8 cellular contexts compared by ENCODE assay signal in genomic region chr16:11913425-11914079, GRCh38. TPM values are rescaled to one million over a fixed set of nuclear protein-coding genes. Genes with fewer than 3 reads are reported as not detected.
DNase-seq lines count a peak whose midpoint lies in the region; ATAC-seq lines count a peak whose summit lies in the region.

No MANE protein-coding gene starts in this region.

- no peaks in the 10 kb centered on the region for H3K9me3 Mint-ChIP-seq in activated T-cell treated with anti-CD3 and anti-CD28 coated beads, Interleukin-2, amount 50 U/mL, for 72 hours
- no peaks in the 10 kb centered on the region for H3K9me3 Mint-ChIP-seq in stimulated activated effector memory CD8-positive, alpha-beta T cell treated with anti-CD3 and anti-CD28 coated beads, Interleukin-12 subunit alpha, Interleukin-12 subunit beta, amount 100 ng/mL, for 72 hours

- peaks cover 11 to 22% of the 10 kb centered on the region in 2 donors for H3K36me3 Mint-ChIP-seq in activated T-cell treated with anti-CD3 and anti-CD28 coated beads, Interleukin-2, amount 50 U/mL, for 72 hours (ENCODE audit: insufficient read depth in 2 of 2)
- H3K36me3 Mint-ChIP-seq in stimulated activated effector memory CD8-positive, alpha-beta T cell treated with anti-CD3 and anti-CD28 coated beads, Interleukin-12 subunit alpha, Interleukin-12 subunit beta, amount 100 ng/mL, for 72 hours = peaks cover 65% of the 10 kb centered on the region

- H3K27me3 Mint-ChIP-seq in activated T-cell treated with anti-CD3 and anti-CD28 coated beads, Interleukin-2, amount 50 U/mL, for 72 hours (ENCODE audit: low read depth) = no peaks in the 10 kb centered on the region

- no peak for ATAC-seq in activated T-cell treated with anti-CD3 and anti-CD28 coated beads, Interleukin-2, amount 50 U/mL, for 72 hours (replicated peaks in 1 of 2)
- ATAC-seq in stimulated activated effector memory CD8-positive, alpha-beta T cell treated with anti-CD3 and anti-CD28 coated beads, Interleukin-12 subunit alpha, Interleukin-12 subunit beta, amount 100 ng/mL, for 72 hours = no peak
- no peak for ATAC-seq in HG03439 (IDR thresholded peaks at IDR 0.05; ENCODE audit: unreplicated experiment)

- peak; percentile 31 to 37 for DNase-seq in activated T-cell treated with anti-CD3 and anti-CD28 coated beads, Interleukin-2, amount 50 U/mL, for 72 hours
- DNase-seq in activated T-cell treated with anti-CD3 and anti-CD28 coated beads for 4 hours (no peak), glomerular visceral epithelial cell (ENCODE audit: extremely low spot score) (peak; percentile 39), NCI-H524 (lab: John Stamatoyannopoulos, UW) (no peak), hippocampal formation (lab: John Stamatoyannopoulos, UW) (no peak)
- DNase-seq in activated CD4-positive, alpha-beta T cell treated with anti-CD3 and anti-CD28 coated beads for 48 hours = peak; percentile 21
- peak in 1 of 2 donors; percentile 10 for DNase-seq in stimulated activated effector memory CD8-positive, alpha-beta T cell treated with anti-CD3 and anti-CD28 coated beads, Interleukin-12 subunit alpha, Interleukin-12 subunit beta, amount 100 ng/mL, for 72 hours (ENCODE audit: low spot score in 2 of 2)

- peak overlapping the region; percentile 99 for H3K27ac Mint-ChIP-seq in activated T-cell treated with anti-CD3 and anti-CD28 coated beads, Interleukin-2, amount 50 U/mL, for 72 hours
- peak overlapping the region; percentile 84 for H3K27ac Mint-ChIP-seq in stimulated activated effector memory CD8-positive, alpha-beta T cell treated with anti-CD3 and anti-CD28 coated beads, Interleukin-12 subunit alpha, Interleukin-12 subunit beta, amount 100 ng/mL, for 72 hours

- peaks cover 64% of the 10 kb centered on the region for H3K4me1 Mint-ChIP-seq in activated T-cell treated with anti-CD3 and anti-CD28 coated beads, Interleukin-2, amount 50 U/mL, for 72 hours (ENCODE audit: low read depth)
- H3K4me1 Mint-ChIP-seq in stimulated activated effector memory CD8-positive, alpha-beta T cell treated with anti-CD3 and anti-CD28 coated beads, Interleukin-12 subunit alpha, Interleukin-12 subunit beta, amount 100 ng/mL, for 72 hours = peaks cover 46% of the 10 kb centered on the region

- H3K4me3 Mint-ChIP-seq in activated T-cell treated with anti-CD3 and anti-CD28 coated beads, Interleukin-2, amount 50 U/mL, for 72 hours = peak overlapping the region; percentile 90 to 100
- peak overlapping the region; percentile 84 for H3K4me3 Mint-ChIP-seq in stimulated activated effector memory CD8-positive, alpha-beta T cell treated with anti-CD3 and anti-CD28 coated beads, Interleukin-12 subunit alpha, Interleukin-12 subunit beta, amount 100 ng/mL, for 72 hours

RNA-seq across cellular contexts. Expression of gene GSPT1, which starts 2.2 kb away (rescaled TPM):
- 100 to 1,000 TPM; 174 to 183 TPM for total RNA-seq in activated T-cell treated with anti-CD3 and anti-CD28 coated beads, Interleukin-2, amount 50 U/mL, for 72 hours

RNA-seq across cellular contexts. Expression of gene NPIPB2, which starts 28.3 kb away (rescaled TPM):
- total RNA-seq in activated T-cell treated with anti-CD3 and anti-CD28 coated beads, Interleukin-2, amount 50 U/mL, for 72 hours = 10 to 100 TPM; 13.3 to 17.3 TPM

RNA-seq across cellular contexts. Expression of gene TNFRSF17, which starts 51.5 kb away (rescaled TPM):
- not detected for total RNA-seq in activated T-cell treated with anti-CD3 and anti-CD28 coated beads, Interleukin-2, amount 50 U/mL, for 72 hours

Comparison
In these comparisons a context has a peak if more than half of its experiments do, and no peak if none do; other contexts are left out.
1. DNase-seq: peak in activated T-cell treated with anti-CD3 and anti-CD28 coated beads, Interleukin-2, amount 50 U/mL, for 72 hours (2 of 2), activated CD4-positive, alpha-beta T cell treated with anti-CD3 and anti-CD28 coated beads for 48 hours (single experiment) and glomerular visceral epithelial cell (single experiment); none in activated T-cell treated with anti-CD3 and anti-CD28 coated beads for 4 hours (single experiment), NCI-H524 (0 of 2) and hippocampal formation (0 of 2).